In the genomic region with DNA sequence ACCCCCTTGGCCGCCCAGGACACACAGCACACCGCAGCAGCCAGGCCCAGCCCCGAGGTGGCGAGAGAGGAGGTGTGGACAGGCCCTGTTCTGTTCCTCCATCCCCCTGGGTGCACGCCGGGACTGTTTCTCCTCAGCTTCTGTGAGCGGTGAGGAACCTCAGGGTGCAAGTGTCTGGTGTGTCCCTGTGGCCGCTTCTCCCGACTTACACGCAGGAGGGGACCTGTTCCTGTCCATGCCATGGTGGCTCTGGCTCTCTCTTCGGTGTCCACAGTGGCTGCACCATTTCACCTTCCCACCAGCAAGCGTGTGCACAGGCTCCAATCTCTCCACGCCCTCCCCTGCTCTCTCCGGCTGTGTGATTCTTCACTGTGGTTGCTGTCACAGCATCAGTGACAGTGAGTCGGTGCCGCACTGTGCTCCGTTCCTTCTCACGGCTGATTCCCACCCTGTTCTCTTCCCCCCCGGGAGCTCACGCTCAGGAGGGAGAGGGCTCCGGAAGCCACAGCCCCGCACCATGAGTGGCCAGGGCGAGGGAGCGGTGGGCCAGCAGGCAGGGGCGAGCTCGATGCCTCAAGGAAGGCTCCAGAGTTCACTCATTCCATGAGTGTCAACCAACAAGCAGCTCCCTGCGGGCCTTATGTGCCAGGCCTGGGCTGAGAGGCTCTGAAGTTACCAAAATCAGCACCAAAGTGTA, we compare ENCODE assay signal across 12 cellular contexts. TPM values are rescaled to one million over a fixed set of nuclear protein-coding genes. Genes with fewer than 3 reads are reported as not detected.
DNase-seq lines count a peak whose midpoint lies in the region; ATAC-seq and TF ChIP-seq lines count a peak whose summit lies in the region.
"Had no signal": no experiment of that assay in that cellular context is flagged by ENCODE, and none has a peak within 500 bp of the region (broad histone marks: within the 10 kb centered on the region; RNA-seq: fewer than 3 reads in every experiment).

No MANE protein-coding gene starts in this region.

- no peak overlapping the region; the same call in 1 of the 2 replicates for H3K14ac ChIP-seq in IMR-90 (replicated peaks; ENCODE audit: low read depth, low read length)

- H3K27ac ChIP-seq in IMR-90 (ENCODE audit: insufficient read depth, low read length) (peak overlapping the region; percentile 96), coronary artery (peak overlapping the region; percentile 61 to 78), mucosa of rectum (ENCODE audit: low read depth in 2 of 2, low read length in 2 of 2) (peak overlapping the region in 1 of 2 donors; percentile 90), thyroid gland (peak overlapping the region; percentile 83 to 85 (median 84))

- H3K9me1 ChIP-seq in IMR-90 (ENCODE audit: insufficient read depth, low read length), result peaks cover 14% of the 10 kb centered on the region

- H4K5ac ChIP-seq in IMR-90 (ENCODE audit: low read depth, low read length), result peak overlapping the region; percentile 94

- no peaks in the 10 kb centered on the region for H3K36me3 ChIP-seq in IMR-90 (ENCODE audit: control insufficient read depth, insufficient read depth, low read length)
- H3K36me3 ChIP-seq in mucosa of rectum (ENCODE audit: control insufficient read depth in 2 of 2, insufficient read depth in 2 of 2, low read length in 2 of 2), result no peaks in the 10 kb centered on the region
- H3K36me3 ChIP-seq in thyroid gland, result no peaks in the 10 kb centered on the region
- H3K36me3 ChIP-seq: SJSA1 had no signal

- in situ Hi-C loops in IMR-90 (cut with MboI; ENCODE audit: low sequenced_read_pairs), result no loop called here

- H3K23ac ChIP-seq in IMR-90 (ENCODE audit: low read depth, low read length), result peak overlapping the region; percentile 7; the same call in 1 of the 2 replicates

- H3K4ac ChIP-seq in IMR-90 (ENCODE audit: low read depth, low read length), result peak overlapping the region; percentile 99

- dilution Hi-C loops in IMR-90 (cut with HindIII; ENCODE audit: low sequenced_read_pairs, unreplicated experiment), result no loop called here

- peak overlapping the region; percentile 16 for H2BK5ac ChIP-seq in IMR-90 (ENCODE audit: low read depth, low read length, poor library complexity, severe bottlenecking)

- H3K4me1 ChIP-seq in IMR-90 (ENCODE audit: control insufficient read depth, insufficient read depth, low read length) (peaks cover 28% of the 10 kb centered on the region), mucosa of rectum (ENCODE audit: control insufficient read depth in 2 of 2, insufficient read depth in 2 of 2, low read length in 2 of 2) (peaks cover 27 to 37% of the 10 kb centered on the region in 2 donors), thyroid gland (peaks cover 34 to 56% of the 10 kb centered on the region in 2 donors)

- peak overlapping the region; percentile 47 for H2BK20ac ChIP-seq in IMR-90 (ENCODE audit: low read depth, low read length)

- ATAC-seq in IMR-90 (ENCODE audit: low read depth) (no peak), GM18909 (IDR thresholded peaks at IDR 0.05; ENCODE audit: poor library complexity, unreplicated experiment) (no peak), GM19463 (IDR thresholded peaks at IDR 0.05; ENCODE audit: unreplicated experiment) (no peak)

- peak overlapping the region; percentile 97 for H4K91ac ChIP-seq in IMR-90 (ENCODE audit: insufficient read depth, low read depth, low read length)

- peak overlapping the region; percentile 57 for H2AK9ac ChIP-seq in IMR-90 (replicated peaks; ENCODE audit: low read depth, low read length, poor library complexity)

- no peaks in the 10 kb centered on the region for H4K20me1 ChIP-seq in IMR-90 (ENCODE audit: insufficient read depth, low read length)

- no peak for TF ChIP-seq RAD21 in IMR-90 (IDR thresholded peaks at IDR 0.05; ENCODE audit: low read length)

- H3K4me2 ChIP-seq in IMR-90 (ENCODE audit: low read depth, low read length), result no peak overlapping the region

- H3K9ac ChIP-seq in IMR-90 (ENCODE audit: low read depth, low read length) (no peak overlapping the region), mucosa of rectum (ENCODE audit: low read depth in 1 of 2, low read length in 2 of 2) (peak overlapping the region; percentile 27 to 32)

- H3K9me3 ChIP-seq in IMR-90 (ENCODE audit: control insufficient read depth, insufficient read depth, low read length) (no peaks in the 10 kb centered on the region), mucosa of rectum (ENCODE audit: control insufficient read depth in 2 of 2, low read length in 2 of 2) (no peaks in the 10 kb centered on the region), thyroid gland (no peaks in the 10 kb centered on the region)
- H3K9me3 ChIP-seq: SJSA1 had no signal

- no peak overlapping the region for H3K18ac ChIP-seq in IMR-90 (ENCODE audit: low read depth, low read length)

- H2BK120ac ChIP-seq in IMR-90 (ENCODE audit: low read depth, low read length), result peak overlapping the region; percentile 97

- intact Hi-C loops in IMR-90 (cut with micrococcal nuclease), result loop anchor here (1.0 kb wide), 2 partner anchors 121 to 319 kb away; no protein-coding TSS in a partner anchor
- intact Hi-C loops in thyroid gland (cut with DNase I), result loop anchor here (2.0 kb wide), 1 partner anchor 119 kb away; no protein-coding TSS in a partner anchor

- peak overlapping the region; percentile 92 to 96; a peak in 3 of 4 replicates for H4K8ac ChIP-seq in IMR-90 (ENCODE audit: low read depth in 2 of 2, low read length in 2 of 2)

- H3K4me3 ChIP-seq in IMR-90 (ENCODE audit: insufficient read depth, low read depth, low read length) (no peak overlapping the region), coronary artery (no peak overlapping the region), mucosa of rectum (ENCODE audit: low read length in 2 of 2) (no peak overlapping the region), thyroid gland (replicated peaks in 1 of 3) (no peak overlapping the region)
- H3K4me3 ChIP-seq: SJSA1 had no signal

- H3K27me3 ChIP-seq in IMR-90 (ENCODE audit: control insufficient read depth, insufficient read depth, low read length) (peaks cover 5% of the 10 kb centered on the region; the same call in 1 of the 2 replicates), mucosa of rectum (ENCODE audit: control insufficient read depth in 2 of 2, insufficient read depth in 2 of 2, low read length in 2 of 2) (no peaks in the 10 kb centered on the region), thyroid gland (no peaks in the 10 kb centered on the region)
- H3K27me3 ChIP-seq: SJSA1 had no signal

- H2AFZ ChIP-seq in IMR-90 (replicated peaks; ENCODE audit: low read length, poor library complexity), result peak overlapping the region; percentile 74

- TF ChIP-seq POLR2A in IMR-90 (IDR thresholded peaks at IDR 0.05; ENCODE audit: low read depth, low read length), result no peak
- no peak for TF ChIP-seq POLR2A in thyroid gland (IDR thresholded peaks at IDR 0.05)

- H2AK5ac ChIP-seq in IMR-90 (ENCODE audit: low read depth, low read length), result peak overlapping the region; percentile 55

- POLR2A ChIA-PET in IMR-90 (lab: Charles Lee; ENCODE audit: unreplicated experiment), result no interaction called here

- no peak for TF ChIP-seq CTCF in IMR-90 (conservative IDR thresholded peaks at IDR 0.05; ENCODE audit: low read depth, low read length)
- no peak for TF ChIP-seq CTCF in coronary artery (IDR thresholded peaks at IDR 0.05)
- TF ChIP-seq CTCF in thyroid gland (IDR thresholded peaks at IDR 0.05), result no peak

- no TSS peak for BruUV-seq in IMR-90 (replicated peaks; lab: Mats Ljungman, UMichigan)

- DNase-seq in IMR-90 (no peak), coronary artery (ENCODE audit: low spot score) (no peak), thyroid gland (no peak), HuH-7.5 (ENCODE audit: low spot score) (no peak), UCSD-AML1 (lab: John Stamatoyannopoulos, UW; ENCODE audit: unreplicated experiment) (no peak)
- DNase-seq: NCI-H526 treated with DMSO at 0.1 percent for 48 hours had no signal

- peak overlapping the region; percentile 95; the same call in 1 of the 3 replicates for H2BK15ac ChIP-seq in IMR-90 (ENCODE audit: low read depth, low read length)

- CTCF ChIA-PET in IMR-90 (lab: Yijun Ruan, JAX), result interaction anchor here (0.6 to 3.0 kb wide), 3 partner anchors 11 to 1175 kb away, joined by 3 to 16 read pairs (median 10); no protein-coding TSS in a partner anchor

- peaks cover 0 to 9% of the 10 kb centered on the region in 2 experiments; a peak in 1 of 4 replicates for H3K79me1 ChIP-seq in IMR-90 (ENCODE audit: low read depth in 1 of 2, low read length in 2 of 2)

- H3K56ac ChIP-seq in IMR-90 (ENCODE audit: extremely low read depth, insufficient read depth, low read length), result no peak overlapping the region

- WGBS in IMR-90 (ENCODE audit: extremely low coverage in 2 of 2, insufficient read length in 1 of 2), 2 experiments, result 94% methylated on average over 19 of the region's 27 CpGs; no CpG with 5 or more reads in 1 of the 2 experiments
- 86 to 89% methylated on average over 21 to 27 of the region's 27 CpGs for WGBS in thyroid gland, 2 donors

TF ChIP-seq in IMR-90, 13 proteins besides CTCF, POLR2A, EP300 and RAD21 (continues in another document):
- no peak for TF ChIP-seq BHLHE40 (IDR thresholded peaks at IDR 0.05; ENCODE audit: low read depth, low read length)
- TF ChIP-seq RFX5 (IDR thresholded peaks at IDR 0.05; ENCODE audit: low read depth, low read length), result no peak
- TF ChIP-seq MAFK (IDR thresholded peaks at IDR 0.05; ENCODE audit: low read depth, low read length), result no peak
- TF ChIP-seq MXI1 (IDR thresholded peaks at IDR 0.05; ENCODE audit: borderline replicate concordance, low read depth, low read length), result no peak
- no peak for TF ChIP-seq CHD1 (IDR thresholded peaks at IDR 0.05; ENCODE audit: low read depth, low read length)
- TF ChIP-seq, protein P1, sequence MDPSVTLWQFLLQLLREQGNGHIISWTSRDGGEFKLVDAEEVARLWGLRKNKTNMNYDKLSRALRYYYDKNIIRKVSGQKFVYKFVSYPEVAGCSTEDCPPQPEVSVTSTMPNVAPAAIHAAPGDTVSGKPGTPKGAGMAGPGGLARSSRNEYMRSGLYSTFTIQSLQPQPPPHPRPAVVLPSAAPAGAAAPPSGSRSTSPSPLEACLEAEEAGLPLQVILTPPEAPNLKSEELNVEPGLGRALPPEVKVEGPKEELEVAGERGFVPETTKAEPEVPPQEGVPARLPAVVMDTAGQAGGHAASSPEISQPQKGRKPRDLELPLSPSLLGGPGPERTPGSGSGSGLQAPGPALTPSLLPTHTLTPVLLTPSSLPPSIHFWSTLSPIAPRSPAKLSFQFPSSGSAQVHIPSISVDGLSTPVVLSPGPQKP (IDR thresholded peaks at IDR 0.05; ENCODE audit: borderline replicate concordance, low read depth, low read length), result no peak
- TF ChIP-seq MAZ (IDR thresholded peaks at IDR 0.05; ENCODE audit: borderline replicate concordance, low read depth, low read length), result no peak
- TF ChIP-seq RCOR1 (IDR thresholded peaks at IDR 0.05; ENCODE audit: insufficient replicate concordance, low read length), result no peak
- no peak for TF ChIP-seq FOS (IDR thresholded peaks at IDR 0.05; ENCODE audit: low read depth, low read length)
- no peak for TF ChIP-seq SMC3 (IDR thresholded peaks at IDR 0.05; ENCODE audit: low read depth, low read length)

RNA-seq across cellular contexts. Expression of gene WNT7B, which starts 18.6 kb away (rescaled TPM):
- total RNA-seq in IMR-90 (2012; rRNA removed), result under 0.01 TPM in 2 replicates
- 0.15 and 0.16 TPM in 2 replicates for polyA plus RNA-seq in IMR-90 (2012; rRNA removed)
- polyA plus RNA-seq in IMR-90 (2012; cell fraction: cytosol; rRNA removed), result 0.21 and 0.23 TPM in 2 replicates
- polyA plus RNA-seq in IMR-90 (2012; cell fraction: nucleus; rRNA removed; ENCODE audit: low replicate concordance), result 0.10 and 0.15 TPM in 2 replicates
- 1 to 10 TPM in 2 of 4 donors, under 1 TPM in 1, not detected in 1; 0.83 to 4.3 (median 2.5) TPM for total RNA-seq in thyroid gland
- total RNA-seq: activated B cell treated with CpG ODN at 0.5 μM for 24 hours; CD4-positive, CD25-positive, alpha-beta regulatory T cell had no signal
- polyA plus RNA-seq: CD4-positive, CD25-positive, alpha-beta regulatory T cell had no signal
